Comparison of ENCODE assay signal across 23 cellular contexts in the genomic region with DNA sequence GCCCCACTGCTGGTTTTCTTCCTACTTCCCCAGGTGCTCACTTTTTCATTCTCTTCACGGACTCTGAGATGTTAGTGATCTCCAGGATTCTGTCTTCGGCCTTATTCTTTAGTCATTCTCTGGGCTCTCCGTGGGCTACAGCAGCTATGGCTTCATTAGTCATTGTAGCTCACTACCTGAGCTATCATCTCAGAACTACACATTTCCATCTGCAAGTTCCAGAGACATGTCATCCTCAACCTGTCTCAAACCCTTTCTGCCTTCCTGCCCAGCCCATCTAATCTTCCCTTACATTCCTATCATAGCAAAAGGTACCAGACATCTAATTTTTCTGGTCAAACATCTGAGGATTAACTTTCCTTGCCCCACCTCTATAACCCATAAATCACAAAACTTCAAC. TPM values are rescaled to one million over a fixed set of nuclear protein-coding genes. Genes with fewer than 3 reads are reported as not detected.
DNase-seq lines count a peak whose midpoint lies in the region; ATAC-seq, FAIRE-seq and TF ChIP-seq lines count a peak whose summit lies in the region.
"Had no signal": no experiment of that assay in that cellular context is flagged by ENCODE, and none has a peak within 500 bp of the region (broad histone marks: within the 10 kb centered on the region; RNA-seq: fewer than 3 reads in every experiment).

No MANE protein-coding gene starts in this region.

- H3K79me2 ChIP-seq in GM12878 (ENCODE audit: control insufficient read depth, insufficient read depth, low read length): peaks cover 19% of the 10 kb centered on the region

- no peak overlapping the region for H3K18ac ChIP-seq in IMR-90 (ENCODE audit: low read depth, low read length)

- H2AK9ac ChIP-seq in IMR-90 (replicated peaks; ENCODE audit: low read depth, low read length, poor library complexity): no peak overlapping the region

- no peaks in the 10 kb centered on the region for H3K9me3 Mint-ChIP-seq in activated CD4-positive, alpha-beta T cell treated with anti-CD3 and anti-CD28 coated beads for 36 hours (ENCODE audit: low read depth)
- H3K9me3 Mint-ChIP-seq in activated CD4-positive, alpha-beta T cell treated with anti-CD3 and anti-CD28 coated beads, Interleukin-2, amount 10 ng/mL, durations not matched to agents 7 days and 5 days: no peaks in the 10 kb centered on the region
- H3K9me3 Mint-ChIP-seq: neural progenitor cell had no signal

- no peak overlapping the region for H2BK5ac ChIP-seq in IMR-90 (ENCODE audit: low read depth, low read length, poor library complexity, severe bottlenecking)

- H3K36me3 Mint-ChIP-seq in activated CD4-positive, alpha-beta T cell treated with anti-CD3 and anti-CD28 coated beads for 36 hours (ENCODE audit: low read depth): peaks cover 7% of the 10 kb centered on the region
- peaks cover 3% of the 10 kb centered on the region for H3K36me3 Mint-ChIP-seq in activated CD4-positive, alpha-beta T cell treated with anti-CD3 and anti-CD28 coated beads, Interleukin-2, amount 10 ng/mL, durations not matched to agents 7 days and 5 days (ENCODE audit: low read depth)

- CTCF ChIA-PET in activated CD4-positive, alpha-beta T cell treated with anti-CD3 and anti-CD28 coated beads for 36 hours (lab: Charles Lee): interaction anchor here (0.9 to 2.4 kb wide), 6 partner anchors 11 to 81 kb away, joined by 3 to 8 read pairs (median 5); no protein-coding TSS in a partner anchor
- CTCF ChIA-PET in activated CD4-positive, alpha-beta T cell treated with anti-CD3 and anti-CD28 coated beads, Interleukin-2, amount 10 ng/mL, durations not matched to agents 7 days and 5 days (lab: Charles Lee): interaction anchor here (1.5 kb wide), 1 partner anchor 485 kb away, joined by 3 read pairs; no protein-coding TSS in a partner anchor
- CTCF ChIA-PET in IMR-90 (lab: Yijun Ruan, JAX): no interaction called here
- CTCF ChIA-PET in GM12878 (lab: Yijun Ruan, JAX): interaction anchor here (1.0 to 1.3 kb wide), 3 partner anchors 33 to 50 kb away, joined by 3 to 4 read pairs (median 3); no protein-coding TSS in a partner anchor

- no peak overlapping the region for H2AK5ac ChIP-seq in IMR-90 (ENCODE audit: low read depth, low read length)

- dilution Hi-C loops in IMR-90 (cut with HindIII; ENCODE audit: low sequenced_read_pairs, unreplicated experiment): no loop called here

- TF ChIP-seq CTCF in IMR-90 (conservative IDR thresholded peaks at IDR 0.05; ENCODE audit: low read depth, low read length): no peak
- TF ChIP-seq CTCF in GM12878 (IDR thresholded peaks at IDR 0.05 in 2 of 3, conservative IDR thresholded peaks at IDR 0.05 in 1 of 3; ENCODE audit: control insufficient read depth in 2 of 3, extremely low read depth in 1 of 3, insufficient read depth in 1 of 3, low read depth in 3 of 3, low read length in 3 of 3): no peak
- no peak for TF ChIP-seq CTCF in omental fat pad (IDR thresholded peaks at IDR 0.05)
- TF ChIP-seq CTCF in esophagus muscularis mucosa (IDR thresholded peaks at IDR 0.05): no peak
- no peak for TF ChIP-seq CTCF in foreskin fibroblast (IDR thresholded peaks at IDR 0.05; ENCODE audit: low read depth, low read length)

- TF ChIP-seq POLR2A in IMR-90 (IDR thresholded peaks at IDR 0.05; ENCODE audit: low read depth, low read length) (no peak), GM12878 (IDR thresholded peaks at IDR 0.05; ENCODE audit: low read depth, low read length) (no peak), esophagus muscularis mucosa (IDR thresholded peaks at IDR 0.05; ENCODE audit: low read depth) (no peak)

- H4K5ac ChIP-seq in IMR-90 (ENCODE audit: low read depth, low read length): no peak overlapping the region

- DNase-seq in activated CD4-positive, alpha-beta T cell treated with anti-CD3 and anti-CD28 coated beads for 36 hours: no peak
- DNase-seq in activated CD4-positive, alpha-beta T cell treated with anti-CD3 and anti-CD28 coated beads, Interleukin-2, amount 10 ng/mL, durations not matched to agents 7 days and 5 days: no peak
- DNase-seq in IMR-90 (no peak), GM12878 (ENCODE audit: low read depth, low spot score) (no peak), omental fat pad (ENCODE audit: low spot score) (no peak), esophagus muscularis mucosa (ENCODE audit: extremely low spot score) (no peak), foreskin fibroblast (no peak)
- DNase-seq: 8988T; activated CD4-positive, alpha-beta T cell treated with anti-CD3 and anti-CD28 coated beads, Interleukin-2, amount 50 U/mL, for 1 hour; activated CD8-positive, alpha-beta memory T cell treated with anti-CD3 and anti-CD28 coated beads, Interleukin-2, amount 50 U/mL, for 48 hours; activated naive CD4-positive, alpha-beta T cell; Calu3; glutamatergic neuron; NCI-H1417 treated with DMSO at 0.1 percent for 48 hours; NCI-H524 treated with DMSO at 0.1 percent for 48 hours; Right ventricle myocardium superior; small intestine; stimulated activated CD4-positive, alpha-beta T cell treated with anti-CD3 and anti-CD28 coated beads, Interleukin-4, amount 100 ng/mL, for 1 hour; SW 1271 had no signal

- H3K9ac ChIP-seq in IMR-90 (ENCODE audit: low read depth, low read length) (no peak overlapping the region), GM12878 (ENCODE audit: control insufficient read depth, insufficient read depth, low read length) (no peak overlapping the region)
- H3K9ac ChIP-seq: neural progenitor cell had no signal

- no peak overlapping the region for H4K91ac ChIP-seq in IMR-90 (ENCODE audit: insufficient read depth, low read depth, low read length)

- RAD21 ChIA-PET in GM12878 (lab: Charles Lee; ENCODE audit: unreplicated experiment): interaction anchor here (0.6 kb wide), 2 partner anchors 44 to 547 kb away, joined by 3 to 4 read pairs; no protein-coding TSS in a partner anchor

- POLR2A ChIA-PET in activated CD4-positive, alpha-beta T cell treated with anti-CD3 and anti-CD28 coated beads for 36 hours (lab: Charles Lee): interaction anchor here (0.7 kb wide), 1 partner anchor 43 kb away, joined by 4 read pairs; no protein-coding TSS in a partner anchor
- POLR2A ChIA-PET in activated CD4-positive, alpha-beta T cell treated with anti-CD3 and anti-CD28 coated beads, Interleukin-2, amount 10 ng/mL, durations not matched to agents 7 days and 5 days (lab: Charles Lee): no interaction called here
- POLR2A ChIA-PET in IMR-90 (lab: Charles Lee; ENCODE audit: unreplicated experiment): no interaction called here
- POLR2A ChIA-PET in GM12878 (lab: Charles Lee): interaction anchor here (1.4 kb wide), 1 partner anchor 9 kb away, joined by 4 read pairs; no protein-coding TSS in a partner anchor

- peaks cover 12% of the 10 kb centered on the region for H3K4me1 ChIP-seq in IMR-90 (ENCODE audit: control insufficient read depth, insufficient read depth, low read length)
- H3K4me1 ChIP-seq in GM12878 (ENCODE audit: control insufficient read depth, insufficient read depth, low read length): peaks cover 10% of the 10 kb centered on the region
- peaks cover 24 to 72% (median 51%) of the 10 kb centered on the region in 4 donors for H3K4me1 ChIP-seq in esophagus muscularis mucosa
- H3K4me1 ChIP-seq: prostate gland had no signal

- H3K9me1 ChIP-seq in IMR-90 (ENCODE audit: insufficient read depth, low read length): peaks cover 20% of the 10 kb centered on the region

- no peaks in the 10 kb centered on the region for H3K9me3 ChIP-seq in IMR-90 (ENCODE audit: control insufficient read depth, insufficient read depth, low read length)
- no peaks in the 10 kb centered on the region for H3K9me3 ChIP-seq in GM12878 (replicated peaks; ENCODE audit: control insufficient read depth, insufficient read depth, low read length)
- no peaks in the 10 kb centered on the region for H3K9me3 ChIP-seq in esophagus muscularis mucosa
- H3K9me3 ChIP-seq: ascending aorta, prostate gland had no signal

- no TSS peak for BruUV-seq in IMR-90 (replicated peaks; lab: Mats Ljungman, UMichigan)
- BruUV-seq in GM12878 (replicated peaks; lab: Mats Ljungman, UMichigan): TSS peak; percentile 53

- FAIRE-seq in GM12878 (lab: Jason Lieb, UNC): no peak
- FAIRE-seq: small intestine had no signal

- no peak overlapping the region for H3K4me3 Mint-ChIP-seq in activated CD4-positive, alpha-beta T cell treated with anti-CD3 and anti-CD28 coated beads for 36 hours
- H3K4me3 Mint-ChIP-seq in activated CD4-positive, alpha-beta T cell treated with anti-CD3 and anti-CD28 coated beads, Interleukin-2, amount 10 ng/mL, durations not matched to agents 7 days and 5 days: no peak overlapping the region
- H3K4me3 Mint-ChIP-seq: neural progenitor cell had no signal

- intact Hi-C loops in activated CD4-positive, alpha-beta T cell treated with anti-CD3 and anti-CD28 coated beads for 36 hours (cut with DNase I, micrococcal nuclease): no loop called here
- intact Hi-C loops in IMR-90 (cut with micrococcal nuclease) (no loop called here), GM12878 (cut with micrococcal nuclease; ENCODE audit: unreplicated experiment) (no loop called here), esophagus muscularis mucosa (cut with DNase I) (no loop called here)

- no peak overlapping the region for H2AFZ ChIP-seq in IMR-90 (replicated peaks; ENCODE audit: low read length, poor library complexity)
- H2AFZ ChIP-seq in GM12878 (ENCODE audit: control insufficient read depth, low read depth, low read length): no peak overlapping the region
- H2AFZ ChIP-seq: neural progenitor cell had no signal

- no peak for TF ChIP-seq RAD21 in IMR-90 (IDR thresholded peaks at IDR 0.05; ENCODE audit: low read length)
- no peak for TF ChIP-seq RAD21 in GM12878 (IDR thresholded peaks at IDR 0.05; ENCODE audit: insufficient read depth, low read depth, low read length)

- H3K4me3 ChIP-seq in IMR-90 (ENCODE audit: insufficient read depth, low read depth, low read length) (no peak overlapping the region), GM12878 (no peak overlapping the region), esophagus muscularis mucosa (no peak overlapping the region), foreskin fibroblast (ENCODE audit: low read depth in 1 of 2, low read length in 2 of 2) (no peak overlapping the region)
- H3K4me3 ChIP-seq: ascending aorta, neural progenitor cell, prostate gland had no signal

- peaks cover 42% of the 10 kb centered on the region for H3K4me1 Mint-ChIP-seq in activated CD4-positive, alpha-beta T cell treated with anti-CD3 and anti-CD28 coated beads for 36 hours
- peaks cover 16% of the 10 kb centered on the region for H3K4me1 Mint-ChIP-seq in activated CD4-positive, alpha-beta T cell treated with anti-CD3 and anti-CD28 coated beads, Interleukin-2, amount 10 ng/mL, durations not matched to agents 7 days and 5 days

- H3K79me1 ChIP-seq in IMR-90 (ENCODE audit: low read depth in 1 of 2, low read length in 2 of 2): peaks cover 29 to 69% of the 10 kb centered on the region in 2 experiments

- H3K23ac ChIP-seq in IMR-90 (ENCODE audit: low read depth, low read length): no peak overlapping the region

- SMC1A ChIA-PET in GM12878 (lab: Charles Lee; ENCODE audit: uncharacterized antibody, unreplicated experiment): interaction anchor here (1.3 kb wide), 1 partner anchor 11 kb away, joined by 4 read pairs; no protein-coding TSS in a partner anchor

- H3K27ac ChIP-seq in IMR-90 (ENCODE audit: insufficient read depth, low read length) (no peak overlapping the region), GM12878 (ENCODE audit: control insufficient read depth, insufficient read depth) (no peak overlapping the region), esophagus muscularis mucosa (replicated peaks in 1 of 4) (no peak overlapping the region)
- H3K27ac ChIP-seq: ascending aorta, neural progenitor cell, prostate gland had no signal

- peaks cover 5% of the 10 kb centered on the region for H3K36me3 ChIP-seq in IMR-90 (ENCODE audit: control insufficient read depth, insufficient read depth, low read length)
- no peaks in the 10 kb centered on the region for H3K36me3 ChIP-seq in GM12878 (ENCODE audit: control insufficient read depth in 2 of 2, insufficient read depth in 2 of 2, low read length in 1 of 2)
- H3K36me3 ChIP-seq in esophagus muscularis mucosa: peaks cover 0 to 11% (median 2%) of the 10 kb centered on the region in 4 donors
- H3K36me3 ChIP-seq: prostate gland had no signal

- no peak overlapping the region for H3K56ac ChIP-seq in IMR-90 (ENCODE audit: extremely low read depth, insufficient read depth, low read length)

- 89% methylated on average over 2 of the region's 3 CpGs; no CpG with 5 or more reads in 1 of the 2 experiments for WGBS in IMR-90 (ENCODE audit: extremely low coverage in 2 of 2, insufficient read length in 1 of 2), 2 experiments
- 47% methylated on average over 3 of the region's 3 CpGs for WGBS in GM12878 (ENCODE audit: insufficient coverage, insufficient replicate concordance, low lambda C conversion rate, missing lambda C conversion rate)
- 87% methylated on average over 3 of the region's 3 CpGs for WGBS in esophagus muscularis mucosa

- H4K20me1 ChIP-seq in IMR-90 (ENCODE audit: insufficient read depth, low read length) (peaks cover 31% of the 10 kb centered on the region), GM12878 (ENCODE audit: control insufficient read depth, insufficient read depth) (no peaks in the 10 kb centered on the region)

- H4K8ac ChIP-seq in IMR-90 (ENCODE audit: low read depth in 2 of 2, low read length in 2 of 2): no peak overlapping the region

- H3K4me2 ChIP-seq in IMR-90 (ENCODE audit: low read depth, low read length) (no peak overlapping the region), GM12878 (ENCODE audit: control insufficient read depth, insufficient read depth) (no peak overlapping the region)
- H3K4me2 ChIP-seq: neural progenitor cell had no signal

- H2BK15ac ChIP-seq in IMR-90 (ENCODE audit: low read depth, low read length): no peak overlapping the region

- TF ChIP-seq EP300 in GM12878 (IDR thresholded peaks at IDR 0.05; ENCODE audit: borderline replicate concordance in 1 of 2, control insufficient read depth in 1 of 2, low read depth in 2 of 2, low read length in 2 of 2) (no peak), esophagus muscularis mucosa (IDR thresholded peaks at IDR 0.05) (no peak)

- peak overlapping the region; percentile 22; the same call in 1 of the 2 replicates for H3K14ac ChIP-seq in IMR-90 (replicated peaks; ENCODE audit: low read depth, low read length)

- ATAC-seq in activated CD4-positive, alpha-beta T cell treated with anti-CD3 and anti-CD28 coated beads for 36 hours: peak; percentile 83
- no peak for ATAC-seq in IMR-90 (ENCODE audit: low read depth)
- ATAC-seq in GM12878: no peak
- ATAC-seq in omental fat pad (ENCODE audit: low FRiP score): peak; percentile 49
- ATAC-seq in HG03159 (IDR thresholded peaks at IDR 0.05; ENCODE audit: unreplicated experiment): no peak

- no peak overlapping the region for H2BK20ac ChIP-seq in IMR-90 (ENCODE audit: low read depth, low read length)

- no peak overlapping the region for H3K4ac ChIP-seq in IMR-90 (ENCODE audit: low read depth, low read length)

- H2BK120ac ChIP-seq in IMR-90 (ENCODE audit: low read depth, low read length): no peak overlapping the region

- H3K27me3 ChIP-seq in IMR-90 (ENCODE audit: control insufficient read depth, insufficient read depth, low read length) (no peaks in the 10 kb centered on the region), GM12878 (replicated peaks in 1 of 2; ENCODE audit: control insufficient read depth in 2 of 2, insufficient read depth in 2 of 2, low read length in 1 of 2) (no peaks in the 10 kb centered on the region), esophagus muscularis mucosa (no peaks in the 10 kb centered on the region)
- H3K27me3 ChIP-seq: ascending aorta, neural progenitor cell had no signal

- in situ Hi-C loops in IMR-90 (cut with MboI; ENCODE audit: low sequenced_read_pairs): no loop called here
- in situ Hi-C loops in GM12878 (cut with MboI): no loop called here

- peak overlapping the region; percentile 67 for H3K27ac Mint-ChIP-seq in activated CD4-positive, alpha-beta T cell treated with anti-CD3 and anti-CD28 coated beads for 36 hours
- H3K27ac Mint-ChIP-seq in activated CD4-positive, alpha-beta T cell treated with anti-CD3 and anti-CD28 coated beads, Interleukin-2, amount 10 ng/mL, durations not matched to agents 7 days and 5 days: no peak overlapping the region
- H3K27ac Mint-ChIP-seq: neural progenitor cell had no signal

- H3K27me3 Mint-ChIP-seq in activated CD4-positive, alpha-beta T cell treated with anti-CD3 and anti-CD28 coated beads for 36 hours: no peaks in the 10 kb centered on the region
- H3K27me3 Mint-ChIP-seq in activated CD4-positive, alpha-beta T cell treated with anti-CD3 and anti-CD28 coated beads, Interleukin-2, amount 10 ng/mL, durations not matched to agents 7 days and 5 days: no peaks in the 10 kb centered on the region

RNA-seq across cellular contexts. Expression of a gene that starts 13.3 kb away (rescaled TPM):
- 10 to 100 TPM; 26.2 to 28.4 TPM for total RNA-seq in activated CD4-positive, alpha-beta T cell treated with anti-CD3 and anti-CD28 coated beads for 36 hours
- total RNA-seq in activated CD4-positive, alpha-beta T cell treated with anti-CD3 and anti-CD28 coated beads, Interleukin-2, amount 10 ng/mL, durations not matched to agents 7 days and 5 days: 10 to 100 TPM; 14.5 to 16.7 TPM
- 255 and 295 TPM in 2 replicates for total RNA-seq in IMR-90 (2012; rRNA removed)
- polyA plus RNA-seq in IMR-90 (2012; rRNA removed): 221 and 270 TPM in 2 replicates
- 200 and 257 TPM in 2 replicates for polyA plus RNA-seq in IMR-90 (2012; cell fraction: cytosol; rRNA removed)
- 60.8 and 158 TPM in 2 replicates for polyA plus RNA-seq in IMR-90 (2012; cell fraction: nucleus; rRNA removed; ENCODE audit: low replicate concordance)
- 32.5 and 33.4 TPM in 2 replicates for total RNA-seq in GM12878 (2013; cell fraction: nucleolus; rRNA removed)
- total RNA-seq in GM12878 (2014; rRNA removed): 59.0 and 63.0 TPM in 2 replicates
- total RNA-seq in GM12878 (2014; rRNA removed; fragmentation: Illumina TruSeq; extraction: Trizol): 52.8 and 55.4 TPM in 2 replicates
- 51.2 and 52.6 TPM in 2 replicates for total RNA-seq in GM12878 (2021)
- polyA plus RNA-seq in GM12878 (2011; ENCODE audit: low read depth): 42.9 TPM
- 45.2 and 48.8 TPM in 2 replicates for polyA plus RNA-seq in GM12878 (2011; rRNA removed)
- 44.9 and 46.4 TPM in 2 replicates for polyA plus RNA-seq in GM12878 (2011; cell fraction: cytosol; rRNA removed)
- 26.2 and 30.1 TPM in 2 replicates for polyA plus RNA-seq in GM12878 (2011; cell fraction: nucleus; rRNA removed)
- 50.0 and 53.4 TPM in 2 replicates for polyA plus RNA-seq in GM12878 (2012)
- polyA plus RNA-seq in GM12878 (2014; fragmentation: Illumina TruSeq; extraction: Trizol): 60.4 and 78.2 TPM in 2 replicates
- polyA plus RNA-seq in GM12878 (2014; fragmentation: Nextera tagmentation; extraction: Ambion mirVana): 10 to 100 TPM; 18.9 to 31.7 TPM
- 59.4 and 64.0 TPM in 2 replicates for polyA plus RNA-seq in GM12878 (2014; rRNA removed)
- polyA plus RNA-seq in GM12878 (2016; fragmentation: Nextera tagmentation; extraction: Ambion mirVana): 100 to 1,000 TPM; 103 to 114 TPM
- polyA minus RNA-seq in GM12878 (2011; rRNA and poly(A)+ RNA removed): 47.9 and 57.2 TPM in 2 replicates
- polyA minus RNA-seq in GM12878 (2011; cell fraction: cytosol; rRNA and poly(A)+ RNA removed): 13.8 and 18.6 TPM in 2 replicates
- 6.3 and 13.0 TPM in 2 replicates for polyA minus RNA-seq in GM12878 (2011; cell fraction: nucleus; rRNA and poly(A)+ RNA removed)
- 1,000 to 10,000 TPM in 2 of 4 donors, 100 to 1,000 TPM in 2; 218 to 1,125 (median 697) TPM for total RNA-seq in omental fat pad
- total RNA-seq in esophagus muscularis mucosa: 100 to 1,000 TPM in 3 of 4 donors, 10 to 100 TPM in 1; 92.2 to 165 (median 131) TPM

Comparison
In these comparisons a context has a peak if more than half of its experiments do, and no peak if none do; other contexts are left out.
1. POLR2A ChIA-PET loops: an anchor here in activated CD4-positive, alpha-beta T cell treated with anti-CD3 and anti-CD28 coated beads for 36 hours (0.7 kb wide) and GM12878 (1.4 kb wide); none called in activated CD4-positive, alpha-beta T cell treated with anti-CD3 and anti-CD28 coated beads, Interleukin-2, amount 10 ng/mL, durations not matched to agents 7 days and 5 days and IMR-90.
2. ATAC-seq: peak in activated CD4-positive, alpha-beta T cell treated with anti-CD3 and anti-CD28 coated beads for 36 hours (single experiment) and omental fat pad (single experiment); none in IMR-90 (single experiment), GM12878 (single experiment) and HG03159 (single experiment).